In genomic region chr10:5412277-5412941, GRCh38 we compare ENCODE assay signal across 1 cellular context.
A peak's percentile ranks its signal among the peaks of the same experiment; 100 is the strongest.
TF ChIP-seq lines count a peak whose summit lies in the region.

NET1 (plus strand) TSS chr10:5412557; CDS start chr10:5412693, 136 bp downstream.

TF ChIP-seq in HepG2, 621 proteins besides CTCF, POLR2A, EP300 and RAD21 (continued from another document and continues in another):
- TF ChIP-seq PBX3 (CRISPR knock-in tag; IDR thresholded peaks at IDR 0.05; ENCODE audit: borderline replicate concordance), result no peak
- TF ChIP-seq NFKB2 (CRISPR knock-in tag; IDR thresholded peaks at IDR 0.05; ENCODE audit: borderline replicate concordance), result peak; percentile 58; the same call in 1 of the 2 replicates
- 0 out of 2 replicates have a peak, but pooled peaks have one; percentile 43 for TF ChIP-seq HES4 (CRISPR knock-in tag; IDR thresholded peaks at IDR 0.05; ENCODE audit: borderline replicate concordance)
- TF ChIP-seq, protein P1, sequence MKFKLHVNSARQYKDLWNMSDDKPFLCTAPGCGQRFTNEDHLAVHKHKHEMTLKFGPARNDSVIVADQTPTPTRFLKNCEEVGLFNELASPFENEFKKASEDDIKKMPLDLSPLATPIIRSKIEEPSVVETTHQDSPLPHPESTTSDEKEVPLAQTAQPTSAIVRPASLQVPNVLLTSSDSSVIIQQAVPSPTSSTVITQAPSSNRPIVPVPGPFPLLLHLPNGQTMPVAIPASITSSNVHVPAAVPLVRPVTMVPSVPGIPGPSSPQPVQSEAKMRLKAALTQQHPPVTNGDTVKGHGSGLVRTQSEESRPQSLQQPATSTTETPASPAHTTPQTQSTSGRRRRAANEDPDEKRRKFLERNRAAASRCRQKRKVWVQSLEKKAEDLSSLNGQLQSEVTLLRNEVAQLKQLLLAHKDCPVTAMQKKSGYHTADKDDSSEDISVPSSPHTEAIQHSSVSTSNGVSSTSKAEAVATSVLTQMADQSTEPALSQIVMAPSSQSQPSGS (CRISPR knock-in tag; IDR thresholded peaks at IDR 0.05), result no peak
- no peak for TF ChIP-seq CAMTA2 (CRISPR knock-in tag; IDR thresholded peaks at IDR 0.05; ENCODE audit: borderline replicate concordance)
- 0 out of 2 replicates have a peak, but pooled peaks have one; percentile 36 for TF ChIP-seq ERF (CRISPR knock-in tag; IDR thresholded peaks at IDR 0.05)
- TF ChIP-seq FLYWCH1 (CRISPR knock-in tag; IDR thresholded peaks at IDR 0.05), result no peak
- TF ChIP-seq ZGPAT (CRISPR knock-in tag; IDR thresholded peaks at IDR 0.05), result peak; percentile 64; the same call in 1 of the 2 replicates
- no peak for TF ChIP-seq FOXJ3 (CRISPR knock-in tag; IDR thresholded peaks at IDR 0.05; ENCODE audit: borderline replicate concordance)
- no peak for TF ChIP-seq GPN1 (CRISPR knock-in tag; IDR thresholded peaks at IDR 0.05; ENCODE audit: borderline replicate concordance)
- TF ChIP-seq, protein P2, sequence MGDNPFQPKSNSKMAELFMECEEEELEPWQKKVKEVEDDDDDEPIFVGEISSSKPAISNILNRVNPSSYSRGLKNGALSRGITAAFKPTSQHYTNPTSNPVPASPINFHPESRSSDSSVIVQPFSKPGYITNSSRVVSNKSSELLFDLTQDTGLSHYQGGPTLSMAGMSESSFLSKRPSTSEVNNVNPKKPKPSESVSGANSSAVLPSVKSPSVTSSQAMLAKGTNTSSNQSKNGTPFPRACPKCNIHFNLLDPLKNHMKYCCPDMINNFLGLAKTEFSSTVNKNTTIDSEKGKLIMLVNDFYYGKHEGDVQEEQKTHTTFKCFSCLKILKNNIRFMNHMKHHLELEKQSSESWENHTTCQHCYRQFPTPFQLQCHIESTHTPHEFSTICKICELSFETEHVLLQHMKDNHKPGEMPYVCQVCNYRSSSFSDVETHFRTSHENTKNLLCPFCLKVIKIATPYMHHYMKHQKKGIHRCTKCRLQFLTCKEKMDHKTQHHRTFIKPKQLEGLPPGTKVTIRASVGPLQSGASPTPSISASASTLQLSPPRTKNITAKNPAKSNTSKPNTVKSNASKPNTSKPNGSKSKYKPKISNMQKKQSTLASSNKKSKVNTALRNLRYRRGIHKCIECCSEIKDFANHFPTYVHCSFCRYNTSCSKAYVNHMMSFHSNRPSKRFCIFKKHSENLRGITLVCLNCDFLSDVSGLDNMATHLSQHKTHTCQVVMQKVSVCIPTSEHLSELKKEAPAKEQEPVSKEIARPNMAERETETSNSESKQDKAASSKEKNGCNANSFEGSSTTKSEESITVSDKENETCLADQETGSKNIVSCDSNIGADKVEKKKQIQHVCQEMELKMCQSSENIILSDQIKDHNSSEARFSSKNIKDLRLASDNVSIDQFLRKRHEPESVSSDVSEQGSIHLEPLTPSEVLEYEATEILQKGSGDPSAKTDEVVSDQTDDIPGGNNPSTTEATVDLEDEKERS (CRISPR knock-in tag; IDR thresholded peaks at IDR 0.05), result no peak
- no peak for TF ChIP-seq CC2D1A (CRISPR knock-in tag; IDR thresholded peaks at IDR 0.05)
- 0 out of 2 replicates have a peak, but pooled peaks have one; percentile 33 for TF ChIP-seq ZNF83 (CRISPR knock-in tag; IDR thresholded peaks at IDR 0.05; ENCODE audit: borderline replicate concordance)
- 0 out of 2 replicates have a peak, but pooled peaks have one; percentile 61 for TF ChIP-seq HOXA5 (CRISPR knock-in tag; IDR thresholded peaks at IDR 0.05)
- TF ChIP-seq ZNF530 (CRISPR knock-in tag; IDR thresholded peaks at IDR 0.05; ENCODE audit: low read depth), result no peak
- no peak for TF ChIP-seq TSC22D2 (CRISPR knock-in tag; IDR thresholded peaks at IDR 0.05; ENCODE audit: borderline replicate concordance)
- TF ChIP-seq ZBTB3 (CRISPR knock-in tag; IDR thresholded peaks at IDR 0.05; ENCODE audit: borderline replicate concordance, low read depth), result 0 out of 2 replicates have a peak, but pooled peaks have one; percentile 39
- no peak for TF ChIP-seq NCOA5 (CRISPR knock-in tag; IDR thresholded peaks at IDR 0.05)
- no peak for TF ChIP-seq SKI (IDR thresholded peaks at IDR 0.05; ENCODE audit: partially characterized antibody)
- TF ChIP-seq, protein P3, sequence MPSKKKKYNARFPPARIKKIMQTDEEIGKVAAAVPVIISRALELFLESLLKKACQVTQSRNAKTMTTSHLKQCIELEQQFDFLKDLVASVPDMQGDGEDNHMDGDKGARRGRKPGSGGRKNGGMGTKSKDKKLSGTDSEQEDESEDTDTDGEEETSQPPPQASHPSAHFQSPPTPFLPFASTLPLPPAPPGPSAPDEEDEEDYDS (CRISPR knock-in tag; IDR thresholded peaks at IDR 0.05), result no peak
- TF ChIP-seq, protein P4, sequence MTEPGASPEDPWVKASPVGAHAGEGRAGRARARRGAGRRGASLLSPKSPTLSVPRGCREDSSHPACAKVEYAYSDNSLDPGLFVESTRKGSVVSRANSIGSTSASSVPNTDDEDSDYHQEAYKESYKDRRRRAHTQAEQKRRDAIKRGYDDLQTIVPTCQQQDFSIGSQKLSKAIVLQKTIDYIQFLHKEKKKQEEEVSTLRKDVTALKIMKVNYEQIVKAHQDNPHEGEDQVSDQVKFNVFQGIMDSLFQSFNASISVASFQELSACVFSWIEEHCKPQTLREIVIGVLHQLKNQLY (CRISPR knock-in tag; IDR thresholded peaks at IDR 0.05), result no peak
- no peak for TF ChIP-seq PRDM10 (CRISPR knock-in tag; IDR thresholded peaks at IDR 0.05; ENCODE audit: low read depth)
- TF ChIP-seq ZMAT5 (CRISPR knock-in tag; IDR thresholded peaks at IDR 0.05; ENCODE audit: borderline replicate concordance, low read depth), result no peak
- peak; percentile 99 for TF ChIP-seq TGIF2 (CRISPR knock-in tag; IDR thresholded peaks at IDR 0.05)
- TF ChIP-seq ZNF772 (CRISPR knock-in tag; IDR thresholded peaks at IDR 0.05), result no peak
- no peak for TF ChIP-seq ZBTB21 (CRISPR knock-in tag; IDR thresholded peaks at IDR 0.05)
- TF ChIP-seq KIAA2018 (CRISPR knock-in tag; IDR thresholded peaks at IDR 0.05; ENCODE audit: borderline replicate concordance), result no peak
- no peak for TF ChIP-seq CEBPG (CRISPR knock-in tag; IDR thresholded peaks at IDR 0.05)
- TF ChIP-seq ZKSCAN8 (CRISPR knock-in tag; IDR thresholded peaks at IDR 0.05; ENCODE audit: borderline replicate concordance), result no peak
- no peak for TF ChIP-seq ZNF550 (CRISPR knock-in tag; IDR thresholded peaks at IDR 0.05; ENCODE audit: borderline replicate concordance)
- no peak for TF ChIP-seq TRIM24 (CRISPR knock-in tag; IDR thresholded peaks at IDR 0.05)
- no peak for TF ChIP-seq ZMYM3 (CRISPR knock-in tag; IDR thresholded peaks at IDR 0.05)
- TF ChIP-seq, protein P5, sequence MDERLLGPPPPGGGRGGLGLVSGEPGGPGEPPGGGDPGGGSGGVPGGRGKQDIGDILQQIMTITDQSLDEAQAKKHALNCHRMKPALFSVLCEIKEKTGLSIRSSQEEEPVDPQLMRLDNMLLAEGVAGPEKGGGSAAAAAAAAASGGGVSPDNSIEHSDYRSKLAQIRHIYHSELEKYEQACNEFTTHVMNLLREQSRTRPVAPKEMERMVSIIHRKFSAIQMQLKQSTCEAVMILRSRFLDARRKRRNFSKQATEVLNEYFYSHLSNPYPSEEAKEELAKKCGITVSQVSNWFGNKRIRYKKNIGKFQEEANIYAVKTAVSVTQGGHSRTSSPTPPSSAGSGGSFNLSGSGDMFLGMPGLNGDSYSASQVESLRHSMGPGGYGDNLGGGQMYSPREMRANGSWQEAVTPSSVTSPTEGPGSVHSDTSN (CRISPR knock-in tag; IDR thresholded peaks at IDR 0.05), result no peak
- TF ChIP-seq ETV5 (CRISPR knock-in tag; IDR thresholded peaks at IDR 0.05; ENCODE audit: borderline replicate concordance), result peak; percentile 30; the same call in 1 of the 2 replicates
- no peak for TF ChIP-seq ZNF615 (CRISPR knock-in tag; IDR thresholded peaks at IDR 0.05; ENCODE audit: borderline replicate concordance)
- peak; percentile 35; the same call in 1 of the 2 replicates for TF ChIP-seq KDM5B (CRISPR knock-in tag; IDR thresholded peaks at IDR 0.05; ENCODE audit: borderline replicate concordance)
- no peak for TF ChIP-seq ELF4 (CRISPR knock-in tag; IDR thresholded peaks at IDR 0.05; ENCODE audit: borderline replicate concordance)
